23 cellular contexts compared by ENCODE assay signal in the genomic region with DNA sequence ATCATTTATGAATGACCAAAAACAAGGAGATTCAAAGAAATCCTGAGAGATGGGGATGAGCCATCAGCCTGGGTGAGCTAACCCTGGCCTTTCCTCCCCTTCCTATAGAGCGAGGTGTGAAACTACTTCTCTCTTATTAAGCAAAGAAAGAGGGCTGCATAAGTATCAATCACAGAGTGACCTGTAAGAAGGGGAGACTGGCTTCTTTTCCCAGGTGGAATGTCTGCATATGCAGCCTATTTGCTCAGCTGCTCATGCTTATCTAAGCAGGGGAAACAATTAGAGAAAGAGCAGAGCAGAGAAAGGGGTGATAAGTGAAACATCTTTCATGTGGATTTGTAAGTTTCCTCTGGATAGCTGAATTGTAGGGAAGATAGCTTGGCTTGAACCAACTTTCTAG.
"Had no signal": no experiment of that assay in that cellular context is flagged by ENCODE, and none has a peak within 500 bp of the region (broad histone marks: within the 10 kb centered on the region; RNA-seq: fewer than 3 reads in every experiment).

No MANE protein-coding gene starts in this region.

- H3K4me3 Mint-ChIP-seq: naive thymus-derived CD8-positive, alpha-beta T cell; stimulated activated naive B cell treated with anti-CD40 and anti-IgM and Interleukin-4, amounts not matched to agents 10 μg/mL and 1 μg/mL and 100 μg/mL, for 72 hours; stimulated activated naive CD8-positive, alpha-beta T cell treated with anti-CD3 and anti-CD28 coated beads, Interleukin-15, amount 100 ng/mL, for 72 hours had no signal

- ATAC-seq: esophagus mucosa; heart right ventricle; left lobe of liver; mucosa of descending colon; naive thymus-derived CD8-positive, alpha-beta T cell; stimulated activated naive CD8-positive, alpha-beta T cell treated with anti-CD3 and anti-CD28 coated beads, Interleukin-15, amount 100 ng/mL, for 72 hours; upper lobe of right lung had no signal

- H3K27me3 Mint-ChIP-seq: stimulated activated naive B cell treated with anti-CD40 and anti-IgM and Interleukin-4, amounts not matched to agents 10 μg/mL and 1 μg/mL and 100 μg/mL, for 72 hours; stimulated activated naive CD8-positive, alpha-beta T cell treated with anti-CD3 and anti-CD28 coated beads, Interleukin-15, amount 100 ng/mL, for 72 hours had no signal

- H3K4me3 ChIP-seq: dorsolateral prefrontal cortex, heart right ventricle, mucosa of descending colon, right atrium auricular region, sigmoid colon, skin epidermis, testis, tibial nerve, upper lobe of right lung, vagina had no signal

- H3K9me3 Mint-ChIP-seq: stimulated activated naive B cell treated with anti-CD40 and anti-IgM and Interleukin-4, amounts not matched to agents 10 μg/mL and 1 μg/mL and 100 μg/mL, for 72 hours; stimulated activated naive CD8-positive, alpha-beta T cell treated with anti-CD3 and anti-CD28 coated beads, Interleukin-15, amount 100 ng/mL, for 72 hours had no signal

- DNase-seq: dorsolateral prefrontal cortex; effector CD8-positive, alpha-beta T cell; heart right ventricle; hypothalamus; kidney glomerular epithelial cell; mammary epithelial cell; mucosa of descending colon; naive thymus-derived CD8-positive, alpha-beta T cell; posterior cingulate gyrus; sigmoid colon; stimulated activated CD4-positive, alpha-beta T cell treated with anti-CD3 and anti-CD28 coated beads, Interleukin-2, amount 100 ng/mL, for 24 hours; stimulated activated CD4-positive, alpha-beta T cell treated with anti-CD3 and anti-CD28 coated beads, Interleukin-4, amount 100 ng/mL, for 4 hours; stimulated activated naive B cell treated with anti-CD40 and anti-IgM and Interleukin-4, amounts not matched to agents 10 μg/mL and 1 μg/mL and 100 μg/mL, for 72 hours; stimulated activated naive CD8-positive, alpha-beta T cell treated with anti-CD3 and anti-CD28 coated beads, Interleukin-15, amount 100 ng/mL, for 72 hours; testis; upper lobe of right lung had no signal

- H3K27ac Mint-ChIP-seq: stimulated activated naive B cell treated with anti-CD40 and anti-IgM and Interleukin-4, amounts not matched to agents 10 μg/mL and 1 μg/mL and 100 μg/mL, for 72 hours; stimulated activated naive CD8-positive, alpha-beta T cell treated with anti-CD3 and anti-CD28 coated beads, Interleukin-15, amount 100 ng/mL, for 72 hours had no signal

- H3K4me1 ChIP-seq: heart right ventricle, right atrium auricular region, sigmoid colon, testis, tibial nerve, upper lobe of right lung, vagina had no signal

- H3K4me1 Mint-ChIP-seq: naive thymus-derived CD8-positive, alpha-beta T cell; stimulated activated naive CD8-positive, alpha-beta T cell treated with anti-CD3 and anti-CD28 coated beads, Interleukin-15, amount 100 ng/mL, for 72 hours had no signal

- H3K36me3 ChIP-seq: heart right ventricle, neutrophil, right atrium auricular region, sigmoid colon, tibial nerve, upper lobe of right lung, vagina had no signal

- H3K27ac ChIP-seq: dorsolateral prefrontal cortex, heart right ventricle, neutrophil, right atrium auricular region, sigmoid colon, skin epidermis, testis, tibial nerve, upper lobe of right lung, vagina had no signal

- H3K36me3 Mint-ChIP-seq: naive thymus-derived CD8-positive, alpha-beta T cell; stimulated activated naive B cell treated with anti-CD40 and anti-IgM and Interleukin-4, amounts not matched to agents 10 μg/mL and 1 μg/mL and 100 μg/mL, for 72 hours had no signal

- H3K27me3 ChIP-seq: neutrophil, right atrium auricular region, sigmoid colon, testis, tibial nerve, upper lobe of right lung, vagina had no signal
